ENCODE assay signal across 8 cellular contexts in genomic region chr13:40777166-40777956, GRCh38. TPM values are rescaled to one million over a fixed set of nuclear protein-coding genes. Genes with fewer than 3 reads are reported as not detected.
DNase-seq lines count a peak whose midpoint lies in the region; ATAC-seq and TF ChIP-seq lines count a peak whose summit lies in the region.

No MANE protein-coding gene starts in this region.

- H3F3A ChIP-seq in neural progenitor cell (ENCODE audit: low read depth), result peaks cover 6% of the 10 kb centered on the region

- BruUV-seq in Calu3 (replicated peaks; lab: Mats Ljungman, UMichigan), result no TSS peak

- H3K4me1 Mint-ChIP-seq in Calu3 (ENCODE audit: low read depth, unreplicated experiment) (peaks cover 17% of the 10 kb centered on the region), neural progenitor cell (peaks cover 2% of the 10 kb centered on the region)

- H3K27ac ChIP-seq in neural progenitor cell, result no peak overlapping the region

- no peaks in the 10 kb centered on the region for H3K27me3 ChIP-seq in neural progenitor cell

- H3K27ac Mint-ChIP-seq in Calu3 (ENCODE audit: unreplicated experiment) (peak overlapping the region; percentile 21), neural progenitor cell (no peak overlapping the region)

- H3K27me3 Mint-ChIP-seq in Calu3 (ENCODE audit: unreplicated experiment) (no peaks in the 10 kb centered on the region), neural progenitor cell (ENCODE audit: insufficient read depth, low read depth) (peaks cover 4% of the 10 kb centered on the region)

- H3K4me3 ChIP-seq in neural progenitor cell, result peak overlapping the region; percentile 41

- CTCF ChIA-PET in Calu3 (lab: Charles Lee), result interaction anchor here (0.9 to 1.3 kb wide), 4 partner anchors 10 to 215 kb away, joined by 3 to 4 read pairs (median 3); partner anchors contain the start of gene SLC25A15

- peak; percentile 45 for TF ChIP-seq CTCF in Calu3 (IDR thresholded peaks at IDR 0.05; ENCODE audit: unreplicated experiment)
- TF ChIP-seq CTCF in neural progenitor cell (IDR thresholded peaks at IDR 0.05), result peak; percentile 80

- ATAC-seq in GM19328 (IDR thresholded peaks at IDR 0.05; ENCODE audit: unreplicated experiment), result peak; percentile 81
- peak; percentile 77 for ATAC-seq in HG03196 (IDR thresholded peaks at IDR 0.05; ENCODE audit: unreplicated experiment)

- H3K4me2 ChIP-seq in neural progenitor cell, result peak overlapping the region; percentile 67

- H3K79me2 ChIP-seq in neural progenitor cell (ENCODE audit: low read depth), result no peaks in the 10 kb centered on the region

- no peak overlapping the region for H3K9ac ChIP-seq in neural progenitor cell

- H3K4me3 Mint-ChIP-seq in Calu3 (ENCODE audit: low read depth, unreplicated experiment) (peak overlapping the region; percentile 15), neural progenitor cell (peak overlapping the region; percentile 28)

- H3K36me3 Mint-ChIP-seq in Calu3 (ENCODE audit: insufficient read depth, unreplicated experiment) (no peaks in the 10 kb centered on the region), neural progenitor cell (no peaks in the 10 kb centered on the region)

- peak overlapping the region; percentile 30 for H2AFZ ChIP-seq in neural progenitor cell (replicated peaks)

- intact Hi-C loops in Calu3 (cut with micrococcal nuclease; ENCODE audit: unreplicated experiment), result loop anchor here (1.0 to 10.0 kb wide), 4 partner anchors 144 to 1093 kb away; no protein-coding TSS in a partner anchor

- H3K4me1 ChIP-seq in neural progenitor cell, result no peaks in the 10 kb centered on the region

- H3K9me3 Mint-ChIP-seq in Calu3 (ENCODE audit: low read depth, unreplicated experiment) (no peaks in the 10 kb centered on the region), neural progenitor cell (no peaks in the 10 kb centered on the region)

- no peaks in the 10 kb centered on the region for H3K36me3 ChIP-seq in neural progenitor cell

- DNase-seq in Calu3 (peak; percentile 36), NCI-H524 (lab: John Stamatoyannopoulos, UW) (peak; percentile 19 to 64), activated T-cell treated with anti-CD3 and anti-CD28 coated beads for 4 hours (peak; percentile 27), fibroblast of peridontal ligament (ENCODE audit: extremely low read depth) (peak; percentile 61), neural progenitor cell (ENCODE audit: low spot score) (peak; percentile 66), mesenteric fat pad (ENCODE audit: low spot score) (no peak)

- H3K9me3 ChIP-seq in neural progenitor cell (ENCODE audit: low read depth), result no peaks in the 10 kb centered on the region

- no peaks in the 10 kb centered on the region for H4K20me1 ChIP-seq in neural progenitor cell (ENCODE audit: low read depth)

RNA-seq across cellular contexts. Expression of gene MRPS31, which starts 6.4 kb away (rescaled TPM):
- total RNA-seq in Calu3 (2022) (15.3 and 17.9 TPM in 2 replicates), neural progenitor cell (ENCODE audit: low replicate concordance) (29.4 and 61.5 TPM in 2 replicates), mesenteric fat pad (16.3 TPM)

RNA-seq across cellular contexts. Expression of gene SLC25A15, which starts 12.1 kb away (rescaled TPM):
- total RNA-seq in Calu3 (2022), result 15.3 and 18.3 TPM in 2 replicates
- total RNA-seq in neural progenitor cell (ENCODE audit: low replicate concordance), result 33.7 and 44.2 TPM in 2 replicates
- total RNA-seq in mesenteric fat pad, result 6.3 TPM
